ENCODE assay signal across 8 cellular contexts in the genomic region with DNA sequence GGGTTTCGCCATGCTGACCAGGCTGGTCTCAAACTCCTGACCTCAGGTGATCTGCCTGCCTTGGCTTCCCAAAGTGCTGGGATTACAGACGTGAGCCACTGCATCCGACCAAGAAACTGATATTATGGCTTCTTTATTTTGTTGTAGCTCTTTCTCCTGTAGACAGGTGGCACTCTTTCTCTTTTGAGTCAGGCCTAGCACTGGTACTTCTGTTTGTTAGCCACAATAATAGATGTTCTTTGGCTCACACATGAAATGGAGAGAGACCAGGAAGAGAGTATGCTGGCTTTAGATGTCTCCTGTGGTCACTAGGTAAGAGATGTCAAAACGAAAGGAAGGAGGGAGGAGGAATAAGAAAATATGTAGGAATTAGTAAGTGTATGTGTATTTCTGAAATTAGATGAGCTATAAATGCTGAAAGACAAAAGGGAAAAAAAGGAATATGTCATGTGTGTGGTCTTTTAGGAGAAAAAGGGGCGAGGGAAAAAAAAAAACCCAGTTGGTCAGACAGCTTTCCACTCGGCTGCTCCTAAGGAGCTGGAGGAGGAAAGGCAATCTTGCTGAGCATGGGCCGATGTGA.
DNase-seq lines count a peak whose midpoint lies in the region; ATAC-seq, FAIRE-seq and TF ChIP-seq lines count a peak whose summit lies in the region.

No MANE protein-coding gene starts in this region.

- H3K4me3 ChIP-seq in A549 = no peak overlapping the region
- no peak overlapping the region for H3K4me3 ChIP-seq in transverse colon

- peak; percentile 59 to 68; a peak in 4 of 5 replicates for TF ChIP-seq RAD21 in A549 (conservative IDR thresholded peaks at IDR 0.05 in 1 of 2, IDR thresholded peaks at IDR 0.05 in 1 of 2)

- ATAC-seq in A549 = peak; percentile 86 to 94; a peak in 5 of 6 replicates
- ATAC-seq in GM19467 (IDR thresholded peaks at IDR 0.05; ENCODE audit: unreplicated experiment) = no peak

- 49% methylated on average over 7 of the region's 7 CpGs for WGBS in A549 (ENCODE audit: missing lambda C conversion rate)
- 75 to 80% methylated on average over 6 to 7 of the region's 7 CpGs for whole genome bisulfite sequencing in transverse colon (ENCODE audit: low coverage in 1 of 2), 2 donors

- TF ChIP-seq CTCF in A549 (IDR thresholded peaks at IDR 0.05) (peak; percentile 69), GM12872 (IDR thresholded peaks at IDR 0.05; ENCODE audit: insufficient read depth, low read depth, low read length) (peak; percentile 56), transverse colon (IDR thresholded peaks at IDR 0.05) (peak; percentile 35 to 46 (median 42))

- H3K9me3 ChIP-seq in A549 = no peaks in the 10 kb centered on the region
- no peaks in the 10 kb centered on the region for H3K9me3 ChIP-seq in transverse colon

- TF ChIP-seq POLR2A in A549 (IDR thresholded peaks at IDR 0.05; ENCODE audit: low read length) (no peak), transverse colon (IDR thresholded peaks at IDR 0.05) (no peak)

- H3K9me3 Mint-ChIP-seq in activated T-helper 2 cell treated with anti-CD3 and anti-CD28 coated beads, Interferon-gamma antibody, Interleukin-2, Interleukin-4, amounts not matched to agents 10 μg/mL and 5 μg/mL and 100 μg/mL, durations not matched to agents 14 hours and 24 hours and 36 hours = no peaks in the 10 kb centered on the region

- CTCF ChIA-PET in A549 (lab: Yijun Ruan, JAX) = interaction anchor here (0.6 to 5.7 kb wide), 46 partner anchors 9 to 1537 kb away, joined by 3 to 76 read pairs (median 4); no protein-coding TSS in a partner anchor

- no peak overlapping the region for H3K4me2 ChIP-seq in A549

- H3K4me1 Mint-ChIP-seq in activated T-helper 2 cell treated with anti-CD3 and anti-CD28 coated beads, Interferon-gamma antibody, Interleukin-2, Interleukin-4, amounts not matched to agents 10 μg/mL and 5 μg/mL and 100 μg/mL, durations not matched to agents 14 hours and 24 hours and 36 hours (ENCODE audit: low read depth) = no peaks in the 10 kb centered on the region

- TF ChIP-seq EP300 in A549 (IDR thresholded peaks at IDR 0.05) = no peak
- no peak for TF ChIP-seq EP300 in transverse colon (IDR thresholded peaks at IDR 0.05; ENCODE audit: low read depth)

- peaks cover 30% of the 10 kb centered on the region for H3K36me3 Mint-ChIP-seq in activated T-helper 2 cell treated with anti-CD3 and anti-CD28 coated beads, Interferon-gamma antibody, Interleukin-2, Interleukin-4, amounts not matched to agents 10 μg/mL and 5 μg/mL and 100 μg/mL, durations not matched to agents 14 hours and 24 hours and 36 hours (ENCODE audit: low read depth)

- DNase-seq in A549 (ENCODE audit: low read depth in 1 of 2, low spot score in 1 of 2) (peak; percentile 45 to 56), NCI-H2196 treated with DMSO at 0.1 percent for 48 hours (lab: John Stamatoyannopoulos, UW; ENCODE audit: unreplicated experiment) (peak; percentile 43), iris pigment epithelial cell (ENCODE audit: low read depth) (peak; percentile 43), transverse colon (no peak)
- DNase-seq in activated T-helper 2 cell treated with anti-CD3 and anti-CD28 coated beads, Interferon-gamma antibody, Interleukin-2, Interleukin-4, amounts not matched to agents 10 μg/mL and 5 μg/mL and 100 μg/mL, durations not matched to agents 14 hours and 24 hours and 36 hours (ENCODE audit: low spot score) = no peak

- H3K36me3 ChIP-seq in transverse colon = peaks cover 2 to 31% (median 9%) of the 10 kb centered on the region in 4 donors

- POLR2A ChIA-PET in A549 (lab: Yijun Ruan, JAX) = no interaction called here

- no peak overlapping the region for H3K27ac Mint-ChIP-seq in activated T-helper 2 cell treated with anti-CD3 and anti-CD28 coated beads, Interferon-gamma antibody, Interleukin-2, Interleukin-4, amounts not matched to agents 10 μg/mL and 5 μg/mL and 100 μg/mL, durations not matched to agents 14 hours and 24 hours and 36 hours

- peak; percentile 7 for FAIRE-seq in A549 (lab: Jason Lieb, UNC)

- H3K4me3 Mint-ChIP-seq in activated T-helper 2 cell treated with anti-CD3 and anti-CD28 coated beads, Interferon-gamma antibody, Interleukin-2, Interleukin-4, amounts not matched to agents 10 μg/mL and 5 μg/mL and 100 μg/mL, durations not matched to agents 14 hours and 24 hours and 36 hours (ENCODE audit: low read depth) = no peak overlapping the region

- in situ Hi-C loops in transverse colon (cut with MboI; ENCODE audit: low pct_ligation_motif_present in 1 of 4, low pct_unique_long_range_greater_than_20kb in 1 of 4, low sequenced_read_pairs in 3 of 4) = no loop called here

- H3K4me1 ChIP-seq in A549 (no peaks in the 10 kb centered on the region), transverse colon (no peaks in the 10 kb centered on the region)

- intact Hi-C loops in transverse colon (cut with DNase I; ENCODE audit: low total_unique reads) = no loop called here
- intact Hi-C loops in activated T-helper 2 cell treated with anti-CD3 and anti-CD28 coated beads, Interferon-gamma antibody, Interleukin-2, Interleukin-4, amounts not matched to agents 10 μg/mL and 5 μg/mL and 100 μg/mL, durations not matched to agents 14 hours and 24 hours and 36 hours (cut with micrococcal nuclease) = loop anchor here (1.0 kb wide), 1 partner anchor 400 kb away; no protein-coding TSS in a partner anchor

- no peaks in the 10 kb centered on the region for H3K27me3 ChIP-seq in transverse colon

- H3K27ac ChIP-seq in A549 (no peak overlapping the region), angular gyrus (ENCODE audit: low read depth, low read length) (peak overlapping the region; percentile 46), transverse colon (no peak overlapping the region)

- no peaks in the 10 kb centered on the region for H3K27me3 Mint-ChIP-seq in activated T-helper 2 cell treated with anti-CD3 and anti-CD28 coated beads, Interferon-gamma antibody, Interleukin-2, Interleukin-4, amounts not matched to agents 10 μg/mL and 5 μg/mL and 100 μg/mL, durations not matched to agents 14 hours and 24 hours and 36 hours (ENCODE audit: low read depth)

TF ChIP-seq in A549, 52 proteins besides CTCF, POLR2A, EP300 and RAD21:
- TF ChIP-seq SMC3 (IDR thresholded peaks at IDR 0.05) (peak; percentile 54; the same call in 2 of the 3 replicates), EHMT2 (IDR thresholded peaks at IDR 0.05; ENCODE audit: low read depth) (no peak)

Comparison
In these comparisons a context has a peak if more than half of its experiments do, and no peak if none do; other contexts are left out.
1. DNase-seq: peak in A549 (2 of 2), NCI-H2196 treated with DMSO at 0.1 percent for 48 hours (single experiment) and iris pigment epithelial cell (single experiment); none in transverse colon (single experiment) and activated T-helper 2 cell treated with anti-CD3 and anti-CD28 coated beads, Interferon-gamma antibody, Interleukin-2, Interleukin-4, amounts not matched to agents 10 μg/mL and 5 μg/mL and 100 μg/mL, durations not matched to agents 14 hours and 24 hours and 36 hours (single experiment).
2. Peak in every context shown above with its lines, with median percentiles within 50 percentile points of each other: CTCF ChIP-seq.